In the genomic region with DNA sequence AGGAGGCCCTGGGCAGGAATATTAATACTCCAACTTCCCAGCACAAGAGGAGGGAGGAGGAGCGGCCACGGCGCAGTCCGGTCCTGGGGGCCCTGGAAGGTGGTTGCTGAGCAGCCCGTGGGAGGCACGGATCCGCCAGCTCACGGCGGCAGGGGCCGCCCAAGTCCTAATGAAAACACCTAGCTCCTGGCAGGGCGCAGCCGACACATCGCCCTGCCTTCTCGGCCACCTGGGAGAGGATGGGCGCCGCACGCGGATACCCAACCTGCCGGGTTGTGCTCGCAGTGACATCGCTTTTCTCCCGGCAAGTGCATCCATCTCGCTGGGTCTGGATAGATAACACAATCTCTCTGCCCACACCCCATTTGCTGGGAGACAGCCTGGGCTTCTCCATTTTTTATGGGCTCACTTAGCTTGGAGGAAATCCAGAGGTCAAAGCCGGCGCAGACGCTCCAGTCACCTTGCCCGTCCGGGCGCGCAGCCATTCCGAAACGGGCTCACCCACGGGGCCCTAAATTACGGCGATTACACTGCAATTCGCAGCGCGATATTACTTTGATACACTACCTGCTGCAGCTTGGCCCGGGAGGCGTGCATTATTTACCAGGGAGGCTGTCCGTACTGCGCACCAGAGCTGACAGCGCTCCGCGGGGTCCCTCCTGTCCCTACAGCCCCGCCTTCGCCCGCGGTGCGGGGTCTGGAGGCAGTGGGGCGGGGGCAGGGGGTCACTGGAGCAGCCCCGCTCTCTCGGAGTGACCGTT, we compare ENCODE assay signal across 9 cellular contexts. TPM values are rescaled to one million over a fixed set of nuclear protein-coding genes. Genes with fewer than 3 reads are reported as not detected.
DNase-seq lines count a peak whose midpoint lies in the region; ATAC-seq and TF ChIP-seq lines count a peak whose summit lies in the region.
"Had no signal": no experiment of that assay in that cellular context is flagged by ENCODE, and none has a peak within 500 bp of the region (broad histone marks: within the 10 kb centered on the region; RNA-seq: fewer than 3 reads in every experiment).

No MANE protein-coding gene starts in this region.

- H3K27ac ChIP-seq in iPS-20b (ENCODE audit: low read length) (no peak overlapping the region), suprapubic skin (no peak overlapping the region), MM.1S (ENCODE audit: low read length) (no peak overlapping the region)
- H3K27ac ChIP-seq: HL-60 had no signal

- ATAC-seq in GM19468 (IDR thresholded peaks at IDR 0.05; ENCODE audit: extremely low read depth, unreplicated experiment) (peak; percentile 46), WTC11 (peak; percentile 11), GM18517 (IDR thresholded peaks at IDR 0.05; ENCODE audit: unreplicated experiment) (no peak)

- H3K4me3 Mint-ChIP-seq in CD14-positive monocyte, result peak overlapping the region; percentile 39 to 65
- peak overlapping the region; percentile 77 for H3K4me3 Mint-ChIP-seq in WTC11

- TF ChIP-seq CTCF in CD14-positive monocyte (IDR thresholded peaks at IDR 0.05) (no peak), WTC11 (IDR thresholded peaks at IDR 0.05) (no peak), suprapubic skin (IDR thresholded peaks at IDR 0.05) (no peak), MM.1S (IDR thresholded peaks at IDR 0.05; ENCODE audit: low read length) (no peak)

- no peak overlapping the region for H2AFZ ChIP-seq in MM.1S (ENCODE audit: low read length)

- peaks cover 3% of the 10 kb centered on the region; the same call in 1 of the 2 replicates for H3K4me1 ChIP-seq in iPS-20b (ENCODE audit: insufficient read depth, low read length)
- peaks cover 15% of the 10 kb centered on the region for H3K4me1 ChIP-seq in suprapubic skin
- H3K4me1 ChIP-seq in MM.1S (ENCODE audit: low read length), result no peaks in the 10 kb centered on the region

- H4K20me1 ChIP-seq in MM.1S (ENCODE audit: insufficient read depth, low read length), result no peaks in the 10 kb centered on the region

- no peaks in the 10 kb centered on the region for H3K9me2 ChIP-seq in MM.1S (replicated peaks; ENCODE audit: insufficient read depth, low read length)

- TF ChIP-seq POLR2A in suprapubic skin (IDR thresholded peaks at IDR 0.05), result no peak

- no peaks in the 10 kb centered on the region for H3K9me3 ChIP-seq in iPS-20b (ENCODE audit: insufficient read depth, low read depth, low read length)
- no peaks in the 10 kb centered on the region for H3K9me3 ChIP-seq in suprapubic skin
- no peaks in the 10 kb centered on the region for H3K9me3 ChIP-seq in MM.1S (replicated peaks; ENCODE audit: insufficient read depth, low read length)

- H3K9ac ChIP-seq in iPS-20b (ENCODE audit: low read depth, low read length) (no peak overlapping the region), MM.1S (ENCODE audit: low read length) (no peak overlapping the region)

- H3K27ac Mint-ChIP-seq in CD14-positive monocyte (no peak overlapping the region), WTC11 (no peak overlapping the region)

- H3K27me3 ChIP-seq in iPS-20b (ENCODE audit: insufficient read depth, low read length) (peaks cover 79% of the 10 kb centered on the region), suprapubic skin (peaks cover 67% of the 10 kb centered on the region), MM.1S (replicated peaks; ENCODE audit: insufficient read depth, low read length) (peaks cover 50% of the 10 kb centered on the region)

- POLR2A ChIA-PET in WTC11 (lab: Charles Lee), result interaction anchor here (0.8 to 2.4 kb wide), 6 partner anchors 12 to 36 kb away, joined by 3 to 8 read pairs (median 4); a partner anchor contains a TSS

- H3K79me2 ChIP-seq in MM.1S (ENCODE audit: low read length), result no peaks in the 10 kb centered on the region

- DNase-seq in CD14-positive monocyte (ENCODE audit: low spot score) (no peak), WTC11 (ENCODE audit: low spot score) (peak; percentile 53), suprapubic skin (ENCODE audit: low spot score in 2 of 2) (no peak), OCI-M2 (lab: John Stamatoyannopoulos, UW; ENCODE audit: unreplicated experiment) (no peak), MM.1S (no peak)

- H3K4me1 Mint-ChIP-seq in CD14-positive monocyte, result peaks cover 4% of the 10 kb centered on the region
- peaks cover 37% of the 10 kb centered on the region for H3K4me1 Mint-ChIP-seq in WTC11

- H3K4me3 ChIP-seq in iPS-20b (ENCODE audit: low read length) (peak overlapping the region; percentile 56), suprapubic skin (peak overlapping the region; percentile 26), MM.1S (ENCODE audit: low read length) (no peak overlapping the region)

- 20% methylated on average over 20 of the region's 54 CpGs for WGBS in suprapubic skin

- no peaks in the 10 kb centered on the region for H3K36me3 ChIP-seq in iPS-20b (ENCODE audit: insufficient read depth, low read depth, low read length)
- no peaks in the 10 kb centered on the region for H3K36me3 ChIP-seq in suprapubic skin
- H3K36me3 ChIP-seq in MM.1S (replicated peaks; ENCODE audit: insufficient read depth, low read length), result no peaks in the 10 kb centered on the region

- intact Hi-C loops in CD14-positive monocyte (cut with micrococcal nuclease), result no loop called here

- peaks cover 68 to 80% (median 75%) of the 10 kb centered on the region in 3 donors for H3K27me3 Mint-ChIP-seq in CD14-positive monocyte (ENCODE audit: low read depth in 3 of 3)
- H3K27me3 Mint-ChIP-seq in WTC11 (ENCODE audit: low read depth), result peaks cover 66% of the 10 kb centered on the region

- CTCF ChIA-PET in WTC11 (lab: Charles Lee), result interaction anchor here (0.6 to 7.7 kb wide), 29 partner anchors 9 to 169 kb away, joined by 3 to 140 read pairs (median 5); a partner anchor contains a TSS

- H3K36me3 Mint-ChIP-seq in CD14-positive monocyte (no peaks in the 10 kb centered on the region), WTC11 (no peaks in the 10 kb centered on the region)

- TF ChIP-seq EP300 in suprapubic skin (IDR thresholded peaks at IDR 0.05), result no peak

- H3K4me2 ChIP-seq in MM.1S (ENCODE audit: low read depth, low read length), result no peak overlapping the region

- H3F3A ChIP-seq in MM.1S (ENCODE audit: insufficient read depth, low read length), result no peaks in the 10 kb centered on the region

- H3K9me3 Mint-ChIP-seq in CD14-positive monocyte (peaks cover 0 to 5% (median 1%) of the 10 kb centered on the region in 7 donors), WTC11 (no peaks in the 10 kb centered on the region; the same call in 1 of the 2 replicates)

TF ChIP-seq in WTC11, 78 proteins besides CTCF, POLR2A, EP300 and RAD21:
- TF ChIP-seq FOXJ3 (CRISPR knock-in tag; IDR thresholded peaks at IDR 0.05; ENCODE audit: borderline replicate concordance) (no peak), FOXP1 (CRISPR knock-in tag; IDR thresholded peaks at IDR 0.05; ENCODE audit: borderline replicate concordance) (peak; percentile 53; the same call in 1 of the 2 replicates), CBFB (CRISPR knock-in tag; IDR thresholded peaks at IDR 0.05; ENCODE audit: low read depth) (no peak), FOXK1 (CRISPR knock-in tag; IDR thresholded peaks at IDR 0.05) (peak; percentile 33; the same call in 1 of the 2 replicates), SMAD3 (CRISPR knock-in tag; IDR thresholded peaks at IDR 0.05; ENCODE audit: borderline replicate concordance) (0 out of 2 replicates have a peak, but pooled peaks have one; percentile 30), MXD4 (CRISPR knock-in tag; IDR thresholded peaks at IDR 0.05; ENCODE audit: borderline replicate concordance) (no peak), PRRX2 (CRISPR knock-in tag; IDR thresholded peaks at IDR 0.05) (no peak), TEAD4 (CRISPR knock-in tag; IDR thresholded peaks at IDR 0.05) (no peak), GABPB1 (CRISPR knock-in tag; IDR thresholded peaks at IDR 0.05) (no peak)
- TF ChIP-seq, protein P1, sequence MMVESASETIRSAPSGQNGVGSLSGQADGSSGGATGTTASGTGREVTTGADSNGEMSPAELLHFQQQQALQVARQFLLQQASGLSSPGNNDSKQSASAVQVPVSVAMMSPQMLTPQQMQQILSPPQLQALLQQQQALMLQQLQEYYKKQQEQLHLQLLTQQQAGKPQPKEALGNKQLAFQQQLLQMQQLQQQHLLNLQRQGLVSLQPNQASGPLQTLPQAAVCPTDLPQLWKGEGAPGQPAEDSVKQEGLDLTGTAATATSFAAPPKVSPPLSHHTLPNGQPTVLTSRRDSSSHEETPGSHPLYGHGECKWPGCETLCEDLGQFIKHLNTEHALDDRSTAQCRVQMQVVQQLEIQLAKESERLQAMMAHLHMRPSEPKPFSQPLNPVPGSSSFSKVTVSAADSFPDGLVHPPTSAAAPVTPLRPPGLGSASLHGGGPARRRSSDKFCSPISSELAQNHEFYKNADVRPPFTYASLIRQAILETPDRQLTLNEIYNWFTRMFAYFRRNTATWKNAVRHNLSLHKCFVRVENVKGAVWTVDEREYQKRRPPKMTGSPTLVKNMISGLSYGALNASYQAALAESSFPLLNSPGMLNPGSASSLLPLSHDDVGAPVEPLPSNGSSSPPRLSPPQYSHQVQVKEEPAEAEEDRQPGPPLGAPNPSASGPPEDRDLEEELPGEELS (CRISPR knock-in tag; IDR thresholded peaks at IDR 0.05), result 0 out of 2 replicates have a peak, but pooled peaks have one; percentile 14
- TF ChIP-seq, protein P2, sequence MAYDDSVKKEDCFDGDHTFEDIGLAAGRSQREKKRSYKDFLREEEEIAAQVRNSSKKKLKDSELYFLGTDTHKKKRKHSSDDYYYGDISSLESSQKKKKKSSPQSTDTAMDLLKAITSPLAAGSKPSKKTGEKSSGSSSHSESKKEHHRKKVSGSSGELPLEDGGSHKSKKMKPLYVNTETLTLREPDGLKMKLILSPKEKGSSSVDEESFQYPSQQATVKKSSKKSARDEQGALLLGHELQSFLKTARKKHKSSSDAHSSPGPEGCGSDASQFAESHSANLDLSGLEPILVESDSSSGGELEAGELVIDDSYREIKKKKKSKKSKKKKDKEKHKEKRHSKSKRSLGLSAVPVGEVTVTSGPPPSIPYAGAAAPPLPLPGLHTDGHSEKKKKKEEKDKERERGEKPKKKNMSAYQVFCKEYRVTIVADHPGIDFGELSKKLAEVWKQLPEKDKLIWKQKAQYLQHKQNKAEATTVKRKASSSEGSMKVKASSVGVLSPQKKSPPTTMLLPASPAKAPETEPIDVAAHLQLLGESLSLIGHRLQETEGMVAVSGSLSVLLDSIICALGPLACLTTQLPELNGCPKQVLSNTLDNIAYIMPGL (CRISPR knock-in tag; IDR thresholded peaks at IDR 0.05), result 0 out of 2 replicates have a peak, but pooled peaks have one; percentile 7
- TF ChIP-seq, protein P3, sequence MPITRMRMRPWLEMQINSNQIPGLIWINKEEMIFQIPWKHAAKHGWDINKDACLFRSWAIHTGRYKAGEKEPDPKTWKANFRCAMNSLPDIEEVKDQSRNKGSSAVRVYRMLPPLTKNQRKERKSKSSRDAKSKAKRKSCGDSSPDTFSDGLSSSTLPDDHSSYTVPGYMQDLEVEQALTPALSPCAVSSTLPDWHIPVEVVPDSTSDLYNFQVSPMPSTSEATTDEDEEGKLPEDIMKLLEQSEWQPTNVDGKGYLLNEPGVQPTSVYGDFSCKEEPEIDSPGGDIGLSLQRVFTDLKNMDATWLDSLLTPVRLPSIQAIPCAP (CRISPR knock-in tag; IDR thresholded peaks at IDR 0.05), result 0 out of 2 replicates have a peak, but pooled peaks have one; percentile 17
TF ChIP-seq in WTC11: peak in this region for 6.

RNA-seq across cellular contexts. Expression of a gene that starts 36.2 kb away (rescaled TPM):
- 10 to 100 TPM; 20.7 to 22.9 TPM for polyA plus RNA-seq in CD14-positive monocyte
- 19.1 to 21.6 TPM (median 19.9 TPM) in 3 replicates for total RNA-seq in WTC11 (2021)
- 10 to 100 TPM; 16.3 to 31.3 (median 25.1) TPM for total RNA-seq in suprapubic skin
